In genomic region chrX:130401415-130402210, GRCh38 we compare ENCODE assay signal across 8 cellular contexts. TPM values are rescaled to one million over a fixed set of nuclear protein-coding genes. Genes with fewer than 3 reads are reported as not detected.
DNase-seq lines count a peak whose midpoint lies in the region; ATAC-seq and TF ChIP-seq lines count a peak whose summit lies in the region.

TSS of gene RBMX2 (plus strand) at chrX:130401987. CDS start at chrX:130402033, 46 bp downstream.

- no peaks in the 10 kb centered on the region for H3K9me3 Mint-ChIP-seq in CD14-positive monocyte
- H3K9me3 Mint-ChIP-seq in activated CD4-positive, alpha-beta memory T cell treated with anti-CD3 and anti-CD28 coated beads for 36 hours: no peaks in the 10 kb centered on the region

- intact Hi-C loops in CD14-positive monocyte (cut with micrococcal nuclease) (loop anchor here in 1 of 2 donors (10.0 kb wide), 1 partner anchor 503 kb away; the partner anchor contains the start of gene ENOX2), right lobe of liver (cut with DNase I) (no loop called here)
- intact Hi-C loops in activated CD4-positive, alpha-beta memory T cell treated with anti-CD3 and anti-CD28 coated beads for 36 hours (cut with micrococcal nuclease): loop anchor here (2.0 to 5.0 kb wide), 5 partner anchors 63 to 619 kb away; partner anchors contain the start of genes AIFM1, ENOX2 and SLC25A14

- H3K4me1 ChIP-seq in right lobe of liver: no peaks in the 10 kb centered on the region

- CTCF ChIA-PET in activated CD4-positive, alpha-beta memory T cell treated with anti-CD3 and anti-CD28 coated beads for 36 hours (lab: Charles Lee): interaction anchor here (0.6 kb wide), 1 partner anchor 138 kb away, joined by 4 read pairs; no protein-coding TSS in a partner anchor

- TF ChIP-seq POLR2A in right lobe of liver (IDR thresholded peaks at IDR 0.05): peak; percentile 37

- DNase-seq in CD14-positive monocyte (ENCODE audit: low spot score) (peak; percentile 66), NCI-H69 (lab: John Stamatoyannopoulos, UW) (peak; percentile 87), dermis microvascular lymphatic vessel endothelial cell (ENCODE audit: low read depth in 2 of 2) (peak; percentile 30 to 72), right lobe of liver (peak; percentile 78 to 81 (median 80))
- DNase-seq in activated CD4-positive, alpha-beta memory T cell treated with anti-CD3 and anti-CD28 coated beads for 36 hours: peak; percentile 76
- peak; percentile 28 to 57 for DNase-seq in stimulated activated CD4-positive, alpha-beta T cell treated with anti-CD3 and anti-CD28 coated beads, Interleukin-4, amount 100 ng/mL, for 48 hours (ENCODE audit: low read depth in 2 of 2)

- peak within 1 kb of the TSS; percentile 62 to 68 (median 64) for H3K4me3 ChIP-seq in right lobe of liver

- ATAC-seq in GM19328 (IDR thresholded peaks at IDR 0.05; ENCODE audit: unreplicated experiment): peak; percentile 88
- ATAC-seq in HG03469 (IDR thresholded peaks at IDR 0.05; ENCODE audit: unreplicated experiment): peak; percentile 84
- peak; percentile 92 to 100 (median 98) for ATAC-seq in right lobe of liver

- H3K27ac Mint-ChIP-seq in CD14-positive monocyte: peak within 1 kb of the TSS; percentile 81 to 93 (median 86)
- H3K27ac Mint-ChIP-seq in activated CD4-positive, alpha-beta memory T cell treated with anti-CD3 and anti-CD28 coated beads for 36 hours: peak within 1 kb of the TSS; percentile 87

- peaks cover 5 to 9% (median 6%) of the 10 kb centered on the region in 3 donors for H3K27me3 Mint-ChIP-seq in CD14-positive monocyte (ENCODE audit: low read depth in 3 of 3)
- peaks cover 6% of the 10 kb centered on the region for H3K27me3 Mint-ChIP-seq in activated CD4-positive, alpha-beta memory T cell treated with anti-CD3 and anti-CD28 coated beads for 36 hours

- no peaks in the 10 kb centered on the region for H3K36me3 ChIP-seq in right lobe of liver

- H3K9me3 ChIP-seq in right lobe of liver: no peaks in the 10 kb centered on the region

- H3K4me3 Mint-ChIP-seq in CD14-positive monocyte: peak within 1 kb of the TSS; percentile 79 to 97
- peak within 1 kb of the TSS; percentile 83 for H3K4me3 Mint-ChIP-seq in activated CD4-positive, alpha-beta memory T cell treated with anti-CD3 and anti-CD28 coated beads for 36 hours

- peaks cover 10% of the 10 kb centered on the region for H3K4me1 Mint-ChIP-seq in CD14-positive monocyte
- H3K4me1 Mint-ChIP-seq in activated CD4-positive, alpha-beta memory T cell treated with anti-CD3 and anti-CD28 coated beads for 36 hours (ENCODE audit: low read depth): peaks cover 26% of the 10 kb centered on the region

- H3K36me3 Mint-ChIP-seq in CD14-positive monocyte: peaks cover 11 to 13% of the 10 kb centered on the region in 2 donors
- no peaks in the 10 kb centered on the region for H3K36me3 Mint-ChIP-seq in activated CD4-positive, alpha-beta memory T cell treated with anti-CD3 and anti-CD28 coated beads for 36 hours

- 18% methylated on average over 16 of the region's 47 CpGs for WGBS in right lobe of liver (ENCODE audit: insufficient coverage, low coverage, low lambda C conversion rate, missing lambda C conversion rate)

- peaks cover 0 to 5% of the 10 kb centered on the region in 2 donors for H3K27me3 ChIP-seq in right lobe of liver

- peak within 1 kb of the TSS; percentile 46 to 49 (median 47) for H3K27ac ChIP-seq in right lobe of liver

- no peak for TF ChIP-seq CTCF in CD14-positive monocyte (IDR thresholded peaks at IDR 0.05)
- no peak for TF ChIP-seq CTCF in right lobe of liver (IDR thresholded peaks at IDR 0.05)

- POLR2A ChIA-PET in activated CD4-positive, alpha-beta memory T cell treated with anti-CD3 and anti-CD28 coated beads for 36 hours (lab: Charles Lee): no interaction called here

RNA-seq across cellular contexts. Expression of gene RBMX2, which starts in this region (rescaled TPM):
- 10 to 100 TPM; 13.1 to 15.0 TPM for polyA plus RNA-seq in CD14-positive monocyte
- 10 to 100 TPM; 28.4 to 29.8 TPM for total RNA-seq in activated CD4-positive, alpha-beta memory T cell treated with anti-CD3 and anti-CD28 coated beads for 36 hours
- 19.6 and 20.4 TPM in 2 replicates for total RNA-seq in dermis microvascular lymphatic vessel endothelial cell
- 1 to 10 TPM; 4.7 to 8.9 (median 6.4) TPM for total RNA-seq in right lobe of liver

Comparison
In these comparisons a context has a peak if more than half of its experiments do, and no peak if none do; other contexts are left out.
1. Peak in every context shown above with its lines: DNase-seq, ATAC-seq, H3K4me3 ChIP-seq and H3K27ac ChIP-seq.